8 cellular contexts compared by ENCODE assay signal in genomic region chr20:56358070-56358469, GRCh38. TPM values are rescaled to one million over a fixed set of nuclear protein-coding genes. Genes with fewer than 3 reads are reported as not detected.
DNase-seq lines count a peak whose midpoint lies in the region; ATAC-seq and TF ChIP-seq lines count a peak whose summit lies in the region.

No MANE protein-coding gene starts in this region.

- H3K27ac Mint-ChIP-seq in endodermal cell, result no peak overlapping the region

- H3K36me3 ChIP-seq in DND-41 (ENCODE audit: insufficient read depth, low read length) (no peaks in the 10 kb centered on the region), MG63 (peaks cover 20% of the 10 kb centered on the region), endodermal cell (ENCODE audit: control insufficient read depth, insufficient read depth, low read length) (no peaks in the 10 kb centered on the region), rectal smooth muscle tissue (ENCODE audit: control insufficient read depth, insufficient read depth, low read length) (no peaks in the 10 kb centered on the region), WERI-Rb-1 (no peaks in the 10 kb centered on the region; the same call in 1 of the 2 replicates)

- DNase-seq in DND-41 (no peak), MG63 (no peak), endodermal cell (no peak), WERI-Rb-1 (no peak), NCI-H82 treated with DMSO at 0.1 percent for 48 hours (lab: John Stamatoyannopoulos, UW; ENCODE audit: unreplicated experiment) (no peak)

- H3K4me2 ChIP-seq in DND-41 (ENCODE audit: insufficient read depth, low read length), result peak overlapping the region; percentile 91

- H3K27ac ChIP-seq in DND-41 (ENCODE audit: low read length) (no peak overlapping the region), endodermal cell (ENCODE audit: low read depth, low read length) (no peak overlapping the region), rectal smooth muscle tissue (ENCODE audit: low read depth, low read length) (no peak overlapping the region), WERI-Rb-1 (no peak overlapping the region)

- H3K4me3 ChIP-seq in DND-41 (ENCODE audit: low read depth in 1 of 2, low read length in 2 of 2) (peak overlapping the region in 1 of 2 experiments; percentile 66; a peak in 2 of 4 replicates), MG63 (peak overlapping the region; percentile 42), endodermal cell (ENCODE audit: low read length) (peak overlapping the region; percentile 14), rectal smooth muscle tissue (ENCODE audit: low read length) (peak overlapping the region; percentile 52), WERI-Rb-1 (ENCODE audit: low read depth, low read length) (no peak overlapping the region)

- peak overlapping the region; percentile 82 for H3K4me3 Mint-ChIP-seq in endodermal cell

- H3K4me1 ChIP-seq in DND-41 (ENCODE audit: insufficient read depth, low read length) (peaks cover 22% of the 10 kb centered on the region), endodermal cell (ENCODE audit: control insufficient read depth, insufficient read depth, low read length) (peaks cover 11% of the 10 kb centered on the region), rectal smooth muscle tissue (ENCODE audit: control insufficient read depth, insufficient read depth, low read length) (peaks cover 8% of the 10 kb centered on the region)

- H3K9ac ChIP-seq in DND-41 (ENCODE audit: low read depth, low read length) (no peak overlapping the region), endodermal cell (ENCODE audit: extremely low read depth, low read length, poor library complexity, severe bottlenecking) (no peak overlapping the region), rectal smooth muscle tissue (ENCODE audit: low read length) (no peak overlapping the region)

- no peaks in the 10 kb centered on the region for H3K27me3 Mint-ChIP-seq in endodermal cell (ENCODE audit: insufficient read depth)

- H3K9me3 Mint-ChIP-seq in endodermal cell, result no peaks in the 10 kb centered on the region

- H3K36me3 Mint-ChIP-seq in endodermal cell (ENCODE audit: low read depth), result no peaks in the 10 kb centered on the region

- H3K4me1 Mint-ChIP-seq in endodermal cell, result peaks cover 19% of the 10 kb centered on the region

- H4K20me1 ChIP-seq in DND-41 (ENCODE audit: insufficient read depth, low read length), result no peaks in the 10 kb centered on the region; the same call in 1 of the 2 replicates

- 83 to 87% methylated on average over 4 to 5 of the region's 6 CpGs for WGBS in endodermal cell (ENCODE audit: insufficient coverage in 1 of 2, insufficient read length in 1 of 2), 2 experiments

- H2AFZ ChIP-seq in DND-41 (ENCODE audit: low read depth, low read length), result peak overlapping the region; percentile 69

- H3K9me3 ChIP-seq in DND-41 (ENCODE audit: insufficient read depth, low read length, severe bottlenecking) (no peaks in the 10 kb centered on the region), MG63 (no peaks in the 10 kb centered on the region), endodermal cell (ENCODE audit: control insufficient read depth, low read length) (no peaks in the 10 kb centered on the region), WERI-Rb-1 (ENCODE audit: severe bottlenecking) (no peaks in the 10 kb centered on the region)

- ATAC-seq in DND-41 (ENCODE audit: insufficient read depth, low read depth), result no peak
- no peak for ATAC-seq in HG03469 (IDR thresholded peaks at IDR 0.05; ENCODE audit: unreplicated experiment)
- ATAC-seq in GM21619 (IDR thresholded peaks at IDR 0.05; ENCODE audit: unreplicated experiment), result no peak

- no peak for TF ChIP-seq CTCF in DND-41 (IDR thresholded peaks at IDR 0.05; ENCODE audit: borderline replicate concordance, extremely low read depth, low read length, poor library complexity, severe bottlenecking)
- no peak for TF ChIP-seq CTCF in endodermal cell (conservative IDR thresholded peaks at IDR 0.05)
- no peak for TF ChIP-seq CTCF in WERI-Rb-1 (IDR thresholded peaks at IDR 0.05; ENCODE audit: low read depth, low read length)

- no peaks in the 10 kb centered on the region for H3K79me2 ChIP-seq in DND-41 (ENCODE audit: insufficient read depth, low read length)

- no peaks in the 10 kb centered on the region for H3K27me3 ChIP-seq in DND-41 (ENCODE audit: insufficient read depth, low read length, poor library complexity)
- H3K27me3 ChIP-seq in MG63, result no peaks in the 10 kb centered on the region
- H3K27me3 ChIP-seq in endodermal cell (ENCODE audit: control insufficient read depth, insufficient read depth, low read length, poor library complexity, severe bottlenecking), result no peaks in the 10 kb centered on the region
- no peaks in the 10 kb centered on the region for H3K27me3 ChIP-seq in rectal smooth muscle tissue (ENCODE audit: control insufficient read depth, insufficient read depth, low read length)
- H3K27me3 ChIP-seq in WERI-Rb-1 (ENCODE audit: insufficient read depth, low read depth, severe bottlenecking), result no peaks in the 10 kb centered on the region

RNA-seq across cellular contexts. Expression of gene FAM210B, which starts 0.7 kb away (rescaled TPM):
- total RNA-seq in MG63 (2014; rRNA removed; shearing (Covaris generic); ENCODE audit: low replicate concordance), result 12.2 and 14.0 TPM in 2 replicates
- total RNA-seq in endodermal cell, result 10 to 100 TPM; 16.8 to 34.1 TPM
- polyA plus RNA-seq in endodermal cell (2013, experiment 1 of 2), result 61.2 TPM
- polyA plus RNA-seq in endodermal cell (2013, experiment 2 of 2), result 62.7 TPM

RNA-seq across cellular contexts. Expression of gene AURKA, which starts 33.9 kb away (rescaled TPM):
- total RNA-seq in MG63 (2014; rRNA removed; shearing (Covaris generic); ENCODE audit: low replicate concordance), result 86.4 and 130 TPM in 2 replicates
- total RNA-seq in endodermal cell, result 10 to 100 TPM; 56.3 to 85.9 TPM
- 64.2 TPM for polyA plus RNA-seq in endodermal cell (2013, experiment 1 of 2)
- 75.5 TPM for polyA plus RNA-seq in endodermal cell (2013, experiment 2 of 2)

RNA-seq across cellular contexts. Expression of gene CSTF1, which starts 34.4 kb away (rescaled TPM):
- 68.6 and 135 TPM in 2 replicates for total RNA-seq in MG63 (2014; rRNA removed; shearing (Covaris generic); ENCODE audit: low replicate concordance)
- total RNA-seq in endodermal cell, result 10 to 100 TPM; 47.9 to 50.1 TPM
- polyA plus RNA-seq in endodermal cell (2013, experiment 1 of 2), result 45.1 TPM
- 39.7 TPM for polyA plus RNA-seq in endodermal cell (2013, experiment 2 of 2)

RNA-seq across cellular contexts. Expression of gene CASS4, which starts 54.0 kb away (rescaled TPM):
- 0.07 and 0.25 TPM in 2 replicates for total RNA-seq in MG63 (2014; rRNA removed; shearing (Covaris generic); ENCODE audit: low replicate concordance)
- total RNA-seq in endodermal cell, result not detected
- 0.11 TPM for polyA plus RNA-seq in endodermal cell (2013, experiment 1 of 2)
- 0.12 TPM for polyA plus RNA-seq in endodermal cell (2013, experiment 2 of 2)
